In genomic region chr4:6916587-6917444, GRCh38 we compare ENCODE assay signal across 8 cellular contexts. TPM values are rescaled to one million over a fixed set of nuclear protein-coding genes. Genes with fewer than 3 reads are reported as not detected.
DNase-seq lines count a peak whose midpoint lies in the region; ATAC-seq and TF ChIP-seq lines count a peak whose summit lies in the region.

No MANE protein-coding gene starts in this region.

- peak overlapping the region; percentile 58 for H3K4me3 Mint-ChIP-seq in natural killer cell

- TF ChIP-seq CTCF in natural killer cell (IDR thresholded peaks at IDR 0.05): no peak

- H3K9me3 Mint-ChIP-seq in natural killer cell: no peaks in the 10 kb centered on the region

- intact Hi-C loops in natural killer cell (cut with micrococcal nuclease): loop anchor here (2.0 kb wide), 1 partner anchor 26 kb away; no protein-coding TSS in a partner anchor

- peak overlapping the region; percentile 39 for H3K27ac ChIP-seq in cingulate gyrus (ENCODE audit: low read depth, low read length)

- peak; percentile 20 for DNase-seq in NCI-H510A treated with DMSO at 0.1 percent for 48 hours (lab: John Stamatoyannopoulos, UW)
- no peak for DNase-seq in NCI-H510A (lab: John Stamatoyannopoulos, UW)
- DNase-seq in activated CD4-positive, CD25-positive, alpha-beta regulatory T cell (lab: John Stamatoyannopoulos, UW): peak in 3 of 4 experiments; percentile 29 to 49 (median 43)
- DNase-seq in natural killer cell: peak; percentile 41
- no peak for DNase-seq in epidermal melanocyte (ENCODE audit: insufficient read length, low spot score)
- no peak for DNase-seq in cortex of kidney (lab: John Stamatoyannopoulos, UW)
- DNase-seq in SKM-1 (lab: John Stamatoyannopoulos, UW; ENCODE audit: unreplicated experiment): no peak

- peak; percentile 56 to 82 (median 79) for ATAC-seq in natural killer cell

- H3K27ac Mint-ChIP-seq in natural killer cell: peak overlapping the region; percentile 91

- peaks cover 49 to 65% of the 10 kb centered on the region in 2 donors for H3K4me1 Mint-ChIP-seq in natural killer cell

- H3K36me3 Mint-ChIP-seq in natural killer cell: no peaks in the 10 kb centered on the region

- no peaks in the 10 kb centered on the region for H3K27me3 Mint-ChIP-seq in natural killer cell (ENCODE audit: low read depth in 2 of 2)

RNA-seq across cellular contexts. Expression of gene TBC1D14, which starts 7.2 kb away (rescaled TPM):
- total RNA-seq in natural killer cell: 10 to 100 TPM; 36.0 to 54.7 (median 53.2) TPM

Comparison
In these comparisons a context has a peak if more than half of its experiments do, and no peak if none do; other contexts are left out.
1. DNase-seq: peak in NCI-H510A treated with DMSO at 0.1 percent for 48 hours (single experiment), activated CD4-positive, CD25-positive, alpha-beta regulatory T cell (3 of 4) and natural killer cell (single experiment); none in NCI-H510A (single experiment), epidermal melanocyte (single experiment), cortex of kidney (single experiment) and SKM-1 (single experiment).